Comparison of ENCODE assay signal across 24 cellular contexts in genomic region chr11:128919192-128919591, GRCh38. TPM values are rescaled to one million over a fixed set of nuclear protein-coding genes. Genes with fewer than 3 reads are reported as not detected.
DNase-seq lines count a peak whose midpoint lies in the region; ATAC-seq, FAIRE-seq and TF ChIP-seq lines count a peak whose summit lies in the region.
"Had no signal": no experiment of that assay in that cellular context is flagged by ENCODE, and none has a peak within 500 bp of the region (broad histone marks: within the 10 kb centered on the region; RNA-seq: fewer than 3 reads in every experiment).

No MANE protein-coding gene starts in this region.

- no peaks in the 10 kb centered on the region for H3K9me3 ChIP-seq in BLaER1 treated with 17β-estradiol and CSF1 and Interleukin-3, amounts not matched to agents 10 nM and 100 nM (replicated peaks in 1 of 11)
- H3K9me3 ChIP-seq in kidney (ENCODE audit: control insufficient read depth in 1 of 2, low read length in 2 of 2) (no peaks in the 10 kb centered on the region), SK-N-SH (no peaks in the 10 kb centered on the region)
- H3K9me3 ChIP-seq: Caco-2 had no signal

- no peaks in the 10 kb centered on the region for H4K20me1 ChIP-seq in BLaER1 treated with 17β-estradiol and CSF1 and Interleukin-3, amounts not matched to agents 10 nM and 100 nM
- H4K20me1 ChIP-seq in SK-N-SH (ENCODE audit: insufficient read depth) = no peaks in the 10 kb centered on the region

- POLR2A ChIA-PET in RWPE1 (lab: Yijun Ruan, JAX; ENCODE audit: low non-redundant PET) = no interaction called here
- POLR2A ChIA-PET in SK-N-SH (lab: Yijun Ruan, JAX) = no interaction called here

- H3K27me3 Mint-ChIP-seq in activated T-cell treated with anti-CD3 and anti-CD28 coated beads, Interleukin-2, amount 50 U/mL, for 72 hours (ENCODE audit: low read depth) = peaks cover 15% of the 10 kb centered on the region

- H3K9me3 Mint-ChIP-seq in activated T-cell treated with anti-CD3 and anti-CD28 coated beads, Interleukin-2, amount 50 U/mL, for 72 hours = no peaks in the 10 kb centered on the region

- FAIRE-seq in kidney (lab: Jason Lieb, UNC) = no peak
- FAIRE-seq: HTR-8/SVneo had no signal

- peaks cover 21% of the 10 kb centered on the region for H3K4me1 Mint-ChIP-seq in activated T-cell treated with anti-CD3 and anti-CD28 coated beads, Interleukin-2, amount 50 U/mL, for 72 hours (ENCODE audit: low read depth)

- no peak for TF ChIP-seq CTCF in RWPE1 (conservative IDR thresholded peaks at IDR 0.05; ENCODE audit: low read depth)
- TF ChIP-seq CTCF in kidney (IDR thresholded peaks at IDR 0.05; ENCODE audit: borderline replicate concordance, extremely low read depth, insufficient read depth) = no peak
- TF ChIP-seq CTCF in SK-N-SH (IDR thresholded peaks at IDR 0.05) = no peak

- peak in 1 of 2 donors; percentile 13 for DNase-seq in activated T-cell treated with anti-CD3 and anti-CD28 coated beads, Interleukin-2, amount 50 U/mL, for 72 hours
- no peak for DNase-seq in activated T-cell treated with anti-CD3 and anti-CD28 coated beads, Interleukin-2, amount 50 U/mL, for 1 hour
- DNase-seq in RWPE1 (ENCODE audit: low spot score) = no peak
- peak; percentile 53 for DNase-seq in kidney
- no peak for DNase-seq in NOMO-1 treated with dmso at 0.1 percent for 144 hours (lab: John Stamatoyannopoulos, UW; ENCODE audit: unreplicated experiment)
- DNase-seq in SK-N-SH = no peak
- no peak for DNase-seq in stimulated activated CD4-positive, alpha-beta T cell treated with anti-CD3 and anti-CD28 coated beads, Interleukin-4, amount 100 ng/mL, for 24 hours
- DNase-seq: Caco-2; CD4-positive, CD25-positive, alpha-beta regulatory T cell; EL; H9; Kasumi-1; MM.1S; NCI-H1092 treated with DMSO at 0.1 percent for 48 hours; NCI-H2081 treated with DMSO at 0.1 percent for 48 hours; NCI-H510A treated with DMSO at 0.1 percent for 48 hours; NCI-H82 had no signal

- whole genome bisulfite sequencing in SK-N-SH (ENCODE audit: low lambda C conversion rate) = 25% methylated on average over 2 of the region's 6 CpGs

- no peaks in the 10 kb centered on the region for H3K36me3 Mint-ChIP-seq in activated T-cell treated with anti-CD3 and anti-CD28 coated beads, Interleukin-2, amount 50 U/mL, for 72 hours (ENCODE audit: insufficient read depth in 2 of 2)
- H3K36me3 Mint-ChIP-seq: CD4-positive, CD25-positive, alpha-beta regulatory T cell had no signal

- H3K4me3 Mint-ChIP-seq in activated T-cell treated with anti-CD3 and anti-CD28 coated beads, Interleukin-2, amount 50 U/mL, for 72 hours = peak overlapping the region; percentile 20 to 63
- H3K4me3 Mint-ChIP-seq: CD4-positive, CD25-positive, alpha-beta regulatory T cell; H9 had no signal

- peak overlapping the region; percentile 19 for H3K27ac Mint-ChIP-seq in activated T-cell treated with anti-CD3 and anti-CD28 coated beads, Interleukin-2, amount 50 U/mL, for 72 hours
- H3K27ac Mint-ChIP-seq: CD4-positive, CD25-positive, alpha-beta regulatory T cell; H9 had no signal

- no peak for TF ChIP-seq RAD21 in SK-N-SH (IDR thresholded peaks at IDR 0.05; ENCODE audit: low read length)

- no peaks in the 10 kb centered on the region for H3K79me2 ChIP-seq in SK-N-SH (ENCODE audit: insufficient read depth)

- H2AFZ ChIP-seq in SK-N-SH (ENCODE audit: low read depth) = no peak overlapping the region

- no peak overlapping the region for H3K4me3 ChIP-seq in BLaER1 treated with 17β-estradiol and CSF1 and Interleukin-3, amounts not matched to agents 10 nM and 100 nM
- H3K4me3 ChIP-seq in kidney (ENCODE audit: low read length in 2 of 2) (no peak overlapping the region), SK-N-SH (ENCODE audit: low read depth in 2 of 2, low read length in 1 of 2) (no peak overlapping the region)

- ATAC-seq in activated T-cell treated with anti-CD3 and anti-CD28 coated beads, Interleukin-2, amount 50 U/mL, for 72 hours (replicated peaks in 1 of 2) = peak in 1 of 2 donors; percentile 44
- ATAC-seq: Panc1, Right ventricle myocardium inferior had no signal

- H3K36me3 ChIP-seq in BLaER1 treated with 17β-estradiol and CSF1 and Interleukin-3, amounts not matched to agents 10 nM and 100 nM = no peaks in the 10 kb centered on the region
- H3K36me3 ChIP-seq in kidney (ENCODE audit: control insufficient read depth in 1 of 2, insufficient read depth in 2 of 2, low read length in 2 of 2) = no peaks in the 10 kb centered on the region
- H3K36me3 ChIP-seq in SK-N-SH (replicated peaks in 1 of 2; ENCODE audit: control insufficient read depth in 1 of 2, insufficient read depth in 2 of 2, low read length in 1 of 2) = no peaks in the 10 kb centered on the region

- H3K4me2 ChIP-seq in BLaER1 treated with 17β-estradiol and CSF1 and Interleukin-3, amounts not matched to agents 10 nM and 100 nM = peak overlapping the region; percentile 52 to 92 (median 69)
- H3K4me2 ChIP-seq in SK-N-SH = no peak overlapping the region

- peak overlapping the region in 4 of 11 experiments; percentile 4 to 39 (median 14); a peak in 2 of 22 replicates for H3K27ac ChIP-seq in BLaER1 treated with 17β-estradiol and CSF1 and Interleukin-3, amounts not matched to agents 10 nM and 100 nM
- H3K27ac ChIP-seq in RWPE1 (peak overlapping the region; percentile 30), kidney (ENCODE audit: low read depth in 2 of 2, low read length in 2 of 2) (no peak overlapping the region), SK-N-SH (ENCODE audit: low read depth in 2 of 2, low read length in 1 of 2) (no peak overlapping the region)
- H3K27ac ChIP-seq: HL-60 had no signal

- no peaks in the 10 kb centered on the region for H3K9me2 ChIP-seq in SK-N-SH

- H3K4me1 ChIP-seq in BLaER1 treated with 17β-estradiol and CSF1 and Interleukin-3, amounts not matched to agents 10 nM and 100 nM = peaks cover 16 to 50% (median 22%) of the 10 kb centered on the region in 10 experiments
- H3K4me1 ChIP-seq in kidney (ENCODE audit: control insufficient read depth in 1 of 2, insufficient read depth in 1 of 2, low read depth in 1 of 2, low read length in 2 of 2) (peaks cover 0 to 2% of the 10 kb centered on the region in 2 donors), SK-N-SH (ENCODE audit: control insufficient read depth in 1 of 2, insufficient read depth in 2 of 2, low read depth in 1 of 2, low read length in 1 of 2) (no peaks in the 10 kb centered on the region; a peak in 1 of 4 replicates)
- H3K4me1 ChIP-seq: Caco-2 had no signal

- CTCF ChIA-PET in RWPE1 (lab: Yijun Ruan, JAX) (interaction anchor here (0.5 to 0.7 kb wide), 2 partner anchors 13 to 37 kb away, joined by 3 read pairs; no protein-coding TSS in a partner anchor), SK-N-SH (lab: Yijun Ruan, JAX) (interaction anchor here (1.1 to 2.4 kb wide), 5 partner anchors 10 to 37 kb away, joined by 3 to 12 read pairs (median 4); no protein-coding TSS in a partner anchor)

- H3F3A ChIP-seq in SK-N-SH (replicated peaks; ENCODE audit: insufficient read depth) = no peaks in the 10 kb centered on the region

- no peak for TF ChIP-seq EP300 in SK-N-SH (IDR thresholded peaks at IDR 0.05; ENCODE audit: borderline replicate concordance in 1 of 2, low read depth in 1 of 2, low read length in 1 of 2)

- no peaks in the 10 kb centered on the region for H3K27me3 ChIP-seq in BLaER1 treated with 17β-estradiol and CSF1 and Interleukin-3, amounts not matched to agents 10 nM and 100 nM
- H3K27me3 ChIP-seq in SK-N-SH (ENCODE audit: insufficient read depth) = peaks cover 5% of the 10 kb centered on the region; the same call in 1 of the 2 replicates

- intact Hi-C loops in kidney (cut with DNase I) = no loop called here

- H3K9ac ChIP-seq in BLaER1 treated with 17β-estradiol and CSF1 and Interleukin-3, amounts not matched to agents 10 nM and 100 nM = no peak overlapping the region
- H3K9ac ChIP-seq in kidney (ENCODE audit: low read length in 2 of 2) (no peak overlapping the region), SK-N-SH (no peak overlapping the region)

TF ChIP-seq in SK-N-SH, 30 proteins besides CTCF, POLR2A, EP300 and RAD21 (continues in another document):
- no peak for TF ChIP-seq TCF12 (IDR thresholded peaks at IDR 0.05)
- no peak for TF ChIP-seq ZBTB33 (IDR thresholded peaks at IDR 0.05; ENCODE audit: borderline replicate concordance, low read depth)
- TF ChIP-seq POLR2AphosphoS5 (IDR thresholded peaks at IDR 0.05; ENCODE audit: low read depth, low read length) = no peak

RNA-seq across cellular contexts. Expression of gene TP53AIP1, which starts 23.5 kb away (rescaled TPM):
- under 1 TPM in 1 of 2 donors, not detected in 1; 0.14 TPM for total RNA-seq in activated T-cell treated with anti-CD3 and anti-CD28 coated beads, Interleukin-2, amount 50 U/mL, for 72 hours
- total RNA-seq in kidney = 0.82 TPM
- polyA plus RNA-seq in kidney (ENCODE audit: insufficient read depth, low read depth, low replicate concordance) (5.3 TPM), SK-N-SH (2012; rRNA removed) (0.05 TPM in 2 replicates)
- polyA plus RNA-seq in SK-N-SH (2012; cell fraction: cytosol; rRNA removed) = 0.01 TPM in 1 of 2 replicates, not detected in the other
- polyA plus RNA-seq in SK-N-SH (2012; cell fraction: nucleus; rRNA removed) = 0.15 and 0.30 TPM in 2 replicates
- total RNA-seq: CD4-positive, CD25-positive, alpha-beta regulatory T cell; H9; Right ventricle myocardium inferior had no signal
- polyA plus RNA-seq: CD4-positive, CD25-positive, alpha-beta regulatory T cell; IgD-negative memory B cell had no signal

RNA-seq across cellular contexts. Expression of gene KCNJ5, which starts 28.0 kb away (rescaled TPM):
- under 1 TPM in 1 of 2 donors, not detected in 1; 0.05 TPM for total RNA-seq in activated T-cell treated with anti-CD3 and anti-CD28 coated beads, Interleukin-2, amount 50 U/mL, for 72 hours
- 6.5 TPM for total RNA-seq in kidney
- polyA plus RNA-seq in kidney (ENCODE audit: insufficient read depth, low read depth, low replicate concordance) (5.7 TPM), SK-N-SH (2012; rRNA removed) (0.03 TPM in 1 of 2 replicates, not detected in the other)
- polyA plus RNA-seq in SK-N-SH (2012; cell fraction: cytosol; rRNA removed) = not detected in 2 replicates
- 0.01 TPM in 1 of 2 replicates, not detected in the other for polyA plus RNA-seq in SK-N-SH (2012; cell fraction: nucleus; rRNA removed)
- total RNA-seq: A673; Caco-2; CD4-positive, CD25-positive, alpha-beta regulatory T cell had no signal
- polyA plus RNA-seq: CD4-positive, CD25-positive, alpha-beta regulatory T cell; IgD-negative memory B cell had no signal

RNA-seq across cellular contexts. Expression of gene KCNJ1, which starts 52.1 kb away (rescaled TPM):
- total RNA-seq in activated T-cell treated with anti-CD3 and anti-CD28 coated beads, Interleukin-2, amount 50 U/mL, for 72 hours = not detected
- 175 TPM for total RNA-seq in kidney
- polyA plus RNA-seq in kidney (ENCODE audit: insufficient read depth, low read depth, low replicate concordance) = 355 TPM
- 0.03 TPM in 1 of 2 replicates, not detected in the other for polyA plus RNA-seq in SK-N-SH (2012; rRNA removed)
- under 0.01 and 0.01 TPM in 2 replicates for polyA plus RNA-seq in SK-N-SH (2012; cell fraction: cytosol; rRNA removed)
- polyA plus RNA-seq in SK-N-SH (2012; cell fraction: nucleus; rRNA removed) = 0.21 TPM in 1 of 2 replicates, not detected in the other
- total RNA-seq: A673; Caco-2; CD4-positive, CD25-positive, alpha-beta regulatory T cell; H9; Right ventricle myocardium inferior had no signal

Comparison
In these comparisons a context has a peak if more than half of its experiments do, and no peak if none do; other contexts are left out.
1. RNA of gene KCNJ1, which starts 52.1 kb away (total RNA-seq): 175 TPM in kidney (single experiment); not detected in activated T-cell treated with anti-CD3 and anti-CD28 coated beads, Interleukin-2, amount 50 U/mL, for 72 hours; every median in the first group is over 100 times any median in the second.